In the genomic region with DNA sequence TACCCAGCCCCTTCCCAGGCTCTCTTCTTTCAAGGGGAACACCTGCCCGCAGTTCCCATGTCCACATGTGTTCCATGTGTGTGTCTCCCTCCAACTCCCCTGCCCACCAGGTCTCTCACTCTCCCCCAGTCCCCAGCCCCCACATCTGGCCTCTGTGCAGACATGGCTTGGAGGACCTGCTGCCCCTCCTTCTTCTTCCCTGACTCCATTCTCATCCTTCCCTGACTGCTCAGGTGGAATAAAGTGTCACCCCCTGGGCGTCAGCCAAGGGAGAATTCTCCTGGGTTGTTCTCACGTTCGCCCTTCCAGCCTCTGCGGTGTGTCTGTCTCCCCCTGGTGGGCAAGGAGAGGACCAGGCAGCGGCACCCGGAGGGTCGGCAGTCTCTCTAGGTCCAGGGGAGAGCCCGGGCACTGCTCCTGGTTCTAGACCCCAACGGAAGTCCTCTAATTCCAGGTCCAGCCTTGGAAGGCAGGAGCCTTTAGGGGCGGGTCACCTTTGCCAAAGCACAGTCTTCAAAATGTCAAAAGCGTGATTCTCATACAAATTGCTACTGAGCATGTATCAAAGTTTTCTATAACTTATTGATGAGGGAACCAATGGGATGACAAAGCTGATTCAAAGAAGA, we compare ENCODE assay signal across 2 cellular contexts.
TF ChIP-seq lines count a peak whose summit lies in the region.

No MANE protein-coding gene starts in this region.

TF ChIP-seq in HEK293, 187 proteins besides CTCF, POLR2A, EP300 and RAD21 (continues in another document):
- TF ChIP-seq HOXD13 (CRISPR knock-in tag; IDR thresholded peaks at IDR 0.05; ENCODE audit: borderline replicate concordance) (no peak), SP7 (tag by site-specific recombination; IDR thresholded peaks at IDR 0.05) (0 out of 2 replicates have a peak, but pooled peaks have one; percentile 32), ZNF623 (tag by site-specific recombination; IDR thresholded peaks at IDR 0.05) (no peak), ZNF701 (tag by site-specific recombination; IDR thresholded peaks at IDR 0.05) (no peak), PRDM1 (tag by site-specific recombination; IDR thresholded peaks at IDR 0.05) (no peak), KLF16 (tag by site-specific recombination; IDR thresholded peaks at IDR 0.05) (no peak), ZNF549 (tag by site-specific recombination; IDR thresholded peaks at IDR 0.05) (no peak), ZNF248 (tag by site-specific recombination; IDR thresholded peaks at IDR 0.05) (no peak), ZNF23 (tag by site-specific recombination; IDR thresholded peaks at IDR 0.05; ENCODE audit: borderline replicate concordance) (no peak), ZBTB17 (tag by site-specific recombination; IDR thresholded peaks at IDR 0.05) (peak; percentile 38; the same call in 1 of the 2 replicates), ZNF610 (tag by site-specific recombination; IDR thresholded peaks at IDR 0.05; ENCODE audit: borderline replicate concordance) (no peak), ZNF211 (tag by site-specific recombination; IDR thresholded peaks at IDR 0.05; ENCODE audit: low read depth) (no peak), ZNF16 (tag by site-specific recombination; IDR thresholded peaks at IDR 0.05; ENCODE audit: low read depth) (no peak), ZNF768 (tag by site-specific recombination; IDR thresholded peaks at IDR 0.05) (no peak), ZNF707 (tag by site-specific recombination; IDR thresholded peaks at IDR 0.05) (no peak), ZNF157 (tag by site-specific recombination; IDR thresholded peaks at IDR 0.05) (no peak), ZNF350 (tag by site-specific recombination; IDR thresholded peaks at IDR 0.05) (no peak), ZNF19 (tag by site-specific recombination; IDR thresholded peaks at IDR 0.05; ENCODE audit: low read depth) (no peak), RBAK (tag by site-specific recombination; IDR thresholded peaks at IDR 0.05) (no peak)
- TF ChIP-seq, protein P1, sequence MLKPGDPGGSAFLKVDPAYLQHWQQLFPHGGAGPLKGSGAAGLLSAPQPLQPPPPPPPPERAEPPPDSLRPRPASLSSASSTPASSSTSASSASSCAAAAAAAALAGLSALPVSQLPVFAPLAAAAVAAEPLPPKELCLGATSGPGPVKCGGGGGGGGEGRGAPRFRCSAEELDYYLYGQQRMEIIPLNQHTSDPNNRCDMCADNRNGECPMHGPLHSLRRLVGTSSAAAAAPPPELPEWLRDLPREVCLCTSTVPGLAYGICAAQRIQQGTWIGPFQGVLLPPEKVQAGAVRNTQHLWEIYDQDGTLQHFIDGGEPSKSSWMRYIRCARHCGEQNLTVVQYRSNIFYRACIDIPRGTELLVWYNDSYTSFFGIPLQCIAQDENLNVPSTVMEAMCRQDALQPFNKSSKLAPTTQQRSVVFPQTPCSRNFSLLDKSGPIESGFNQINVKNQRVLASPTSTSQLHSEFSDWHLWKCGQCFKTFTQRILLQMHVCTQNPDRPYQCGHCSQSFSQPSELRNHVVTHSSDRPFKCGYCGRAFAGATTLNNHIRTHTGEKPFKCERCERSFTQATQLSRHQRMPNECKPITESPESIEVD (tag by site-specific recombination; IDR thresholded peaks at IDR 0.05): no peak
- TF ChIP-seq, protein P2, sequence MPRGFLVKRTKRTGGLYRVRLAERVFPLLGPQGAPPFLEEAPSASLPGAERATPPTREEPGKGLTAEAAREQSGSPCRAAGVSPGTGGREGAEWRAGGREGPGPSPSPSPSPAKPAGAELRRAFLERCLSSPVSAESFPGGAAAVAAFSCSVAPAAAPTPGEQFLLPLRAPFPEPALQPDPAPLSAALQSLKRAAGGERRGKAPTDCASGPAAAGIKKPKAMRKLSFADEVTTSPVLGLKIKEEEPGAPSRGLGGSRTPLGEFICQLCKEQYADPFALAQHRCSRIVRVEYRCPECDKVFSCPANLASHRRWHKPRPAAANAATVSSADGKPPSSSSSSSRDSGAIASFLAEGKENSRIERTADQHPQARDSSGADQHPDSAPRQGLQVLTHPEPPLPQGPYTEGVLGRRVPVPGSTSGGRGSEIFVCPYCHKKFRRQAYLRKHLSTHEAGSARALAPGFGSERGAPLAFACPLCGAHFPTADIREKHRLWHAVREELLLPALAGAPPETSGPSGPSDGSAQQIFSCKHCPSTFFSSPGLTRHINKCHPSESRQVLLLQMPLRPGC (tag by site-specific recombination; IDR thresholded peaks at IDR 0.05): no peak
- TF ChIP-seq, protein P3, sequence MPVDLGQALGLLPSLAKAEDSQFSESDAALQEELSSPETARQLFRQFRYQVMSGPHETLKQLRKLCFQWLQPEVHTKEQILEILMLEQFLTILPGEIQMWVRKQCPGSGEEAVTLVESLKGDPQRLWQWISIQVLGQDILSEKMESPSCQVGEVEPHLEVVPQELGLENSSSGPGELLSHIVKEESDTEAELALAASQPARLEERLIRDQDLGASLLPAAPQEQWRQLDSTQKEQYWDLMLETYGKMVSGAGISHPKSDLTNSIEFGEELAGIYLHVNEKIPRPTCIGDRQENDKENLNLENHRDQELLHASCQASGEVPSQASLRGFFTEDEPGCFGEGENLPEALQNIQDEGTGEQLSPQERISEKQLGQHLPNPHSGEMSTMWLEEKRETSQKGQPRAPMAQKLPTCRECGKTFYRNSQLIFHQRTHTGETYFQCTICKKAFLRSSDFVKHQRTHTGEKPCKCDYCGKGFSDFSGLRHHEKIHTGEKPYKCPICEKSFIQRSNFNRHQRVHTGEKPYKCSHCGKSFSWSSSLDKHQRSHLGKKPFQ (tag by site-specific recombination; IDR thresholded peaks at IDR 0.05): no peak
- TF ChIP-seq, protein P4, sequence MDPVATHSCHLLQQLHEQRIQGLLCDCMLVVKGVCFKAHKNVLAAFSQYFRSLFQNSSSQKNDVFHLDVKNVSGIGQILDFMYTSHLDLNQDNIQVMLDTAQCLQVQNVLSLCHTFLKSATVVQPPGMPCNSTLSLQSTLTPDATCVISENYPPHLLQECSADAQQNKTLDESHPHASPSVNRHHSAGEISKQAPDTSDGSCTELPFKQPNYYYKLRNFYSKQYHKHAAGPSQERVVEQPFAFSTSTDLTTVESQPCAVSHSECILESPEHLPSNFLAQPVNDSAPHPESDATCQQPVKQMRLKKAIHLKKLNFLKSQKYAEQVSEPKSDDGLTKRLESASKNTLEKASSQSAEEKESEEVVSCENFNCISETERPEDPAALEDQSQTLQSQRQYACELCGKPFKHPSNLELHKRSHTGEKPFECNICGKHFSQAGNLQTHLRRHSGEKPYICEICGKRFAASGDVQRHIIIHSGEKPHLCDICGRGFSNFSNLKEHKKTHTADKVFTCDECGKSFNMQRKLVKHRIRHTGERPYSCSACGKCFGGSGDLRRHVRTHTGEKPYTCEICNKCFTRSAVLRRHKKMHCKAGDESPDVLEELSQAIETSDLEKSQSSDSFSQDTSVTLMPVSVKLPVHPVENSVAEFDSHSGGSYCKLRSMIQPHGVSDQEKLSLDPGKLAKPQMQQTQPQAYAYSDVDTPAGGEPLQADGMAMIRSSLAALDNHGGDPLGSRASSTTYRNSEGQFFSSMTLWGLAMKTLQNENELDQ (tag by site-specific recombination; IDR thresholded peaks at IDR 0.05; ENCODE audit: low read depth): no peak

TF ChIP-seq in H1, 55 proteins besides CTCF, POLR2A, EP300 and RAD21:
- TF ChIP-seq TAF7 (optimal IDR thresholded peaks at IDR 0.05; ENCODE audit: borderline replicate concordance, low read depth, low read length): peak; percentile 36
- no peak for TF ChIP-seq POLR2AphosphoS5 (IDR thresholded peaks at IDR 0.05; ENCODE audit: low read depth, low read length)
- no peak for TF ChIP-seq HDAC6 (IDR thresholded peaks at IDR 0.05; ENCODE audit: low read depth, low read length)
- TF ChIP-seq GABPA (IDR thresholded peaks at IDR 0.05; ENCODE audit: borderline replicate concordance, insufficient read depth, low read length): peak; percentile 51; the same call in 1 of the 2 replicates
- TF ChIP-seq, protein P5, sequence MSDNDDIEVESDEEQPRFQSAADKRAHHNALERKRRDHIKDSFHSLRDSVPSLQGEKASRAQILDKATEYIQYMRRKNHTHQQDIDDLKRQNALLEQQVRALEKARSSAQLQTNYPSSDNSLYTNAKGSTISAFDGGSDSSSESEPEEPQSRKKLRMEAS (IDR thresholded peaks at IDR 0.05): peak; percentile 47; the same call in 1 of the 2 replicates
- TF ChIP-seq NANOG (IDR thresholded peaks at IDR 0.05; ENCODE audit: insufficient read depth, low read depth, low read length, poor library complexity, severe bottlenecking): no peak
- no peak for TF ChIP-seq BACH1 (IDR thresholded peaks at IDR 0.05; ENCODE audit: low read length)
- TF ChIP-seq SIRT6 (IDR thresholded peaks at IDR 0.05; ENCODE audit: low read length): no peak
- TF ChIP-seq, protein P6, sequence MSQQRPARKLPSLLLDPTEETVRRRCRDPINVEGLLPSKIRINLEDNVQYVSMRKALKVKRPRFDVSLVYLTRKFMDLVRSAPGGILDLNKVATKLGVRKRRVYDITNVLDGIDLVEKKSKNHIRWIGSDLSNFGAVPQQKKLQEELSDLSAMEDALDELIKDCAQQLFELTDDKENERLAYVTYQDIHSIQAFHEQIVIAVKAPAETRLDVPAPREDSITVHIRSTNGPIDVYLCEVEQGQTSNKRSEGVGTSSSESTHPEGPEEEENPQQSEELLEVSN (IDR thresholded peaks at IDR 0.05): no peak
